In genomic region chr12:119720349-119720748, GRCh38 we compare ENCODE assay signal across 34 cellular contexts.
"Had no signal": no experiment of that assay in that cellular context is flagged by ENCODE, and none has a peak within 500 bp of the region (broad histone marks: within the 10 kb centered on the region; RNA-seq: fewer than 3 reads in every experiment).

No MANE protein-coding gene starts in this region.

- H3K9me3 ChIP-seq: MG63 had no signal

- H3K27me3 ChIP-seq: MG63 had no signal

- H3K4me2 ChIP-seq: KMS-11 had no signal

- H3K9ac ChIP-seq: KMS-11 had no signal

- DNase-seq: Karpas-422, Kasumi-1, MG63, MM.1S, MV-4-11, NCI-H1048, NCI-H1092, NCI-H1092 treated with DMSO at 0.1 percent for 48 hours, NCI-H1105, NCI-H1105 treated with DMSO at 0.1 percent for 48 hours, NCI-H1417, NCI-H1417 treated with DMSO at 0.1 percent for 48 hours, NCI-H1436, NCI-H1436 treated with DMSO at 0.1 percent for 48 hours, NCI-H146, NCI-H1694, NCI-H1694 treated with DMSO at 0.1 percent for 48 hours, NCI-H187, NCI-H187 treated with DMSO at 0.1 percent for 48 hours, NCI-H1930, NCI-H2029, NCI-H2029 treated with DMSO at 0.1 percent for 48 hours, NCI-H2081, NCI-H2081 treated with DMSO at 0.1 percent for 48 hours, NCI-H2107, NCI-H2171, NCI-H2227 treated with DMSO at 0.1 percent for 48 hours, NCI-H226, NCI-H345, NCI-H446, NCI-H446 treated with DMSO at 0.1 percent for 48 hours, NCI-H510A, NCI-H524 had no signal

- H3K4me3 ChIP-seq: MG63 had no signal

- H3K27ac ChIP-seq: KMS-11 had no signal
